Comparison of ENCODE assay signal across 12 cellular contexts in the genomic region with DNA sequence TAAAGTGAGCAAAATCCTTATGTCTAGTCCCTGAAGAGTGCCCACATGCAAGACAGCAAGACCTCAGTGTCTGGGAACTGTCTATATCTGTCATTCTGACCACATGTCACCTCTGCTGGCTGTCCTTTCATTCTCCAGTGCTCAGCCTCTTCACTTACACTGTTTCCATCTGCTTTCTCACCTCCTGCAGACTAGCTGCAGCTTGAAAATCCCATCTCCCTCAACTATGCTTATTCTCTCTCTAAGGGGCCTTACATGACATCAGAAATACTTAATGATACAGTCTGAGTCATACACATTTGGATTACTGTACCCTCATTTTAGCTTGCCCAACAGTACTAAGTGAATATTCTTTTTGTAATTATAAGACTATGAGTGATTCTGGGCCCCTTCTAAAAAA.
DNase-seq lines count a peak whose midpoint lies in the region; ATAC-seq and TF ChIP-seq lines count a peak whose summit lies in the region.
"Had no signal": no experiment of that assay in that cellular context is flagged by ENCODE, and none has a peak within 500 bp of the region (broad histone marks: within the 10 kb centered on the region; RNA-seq: fewer than 3 reads in every experiment).

No MANE protein-coding gene starts in this region.

- H3K4me1 ChIP-seq in HCT116 (ENCODE audit: control insufficient read depth in 1 of 2, insufficient read depth in 2 of 2, low read length in 2 of 2) = peaks cover 13 to 24% of the 10 kb centered on the region in 2 experiments
- H3K4me1 ChIP-seq in RWPE2 (ENCODE audit: insufficient read depth, poor library complexity, severe bottlenecking) = peaks cover 12% of the 10 kb centered on the region
- peaks cover 17% of the 10 kb centered on the region for H3K4me1 ChIP-seq in left ventricle myocardium inferior
- H3K4me1 ChIP-seq: BLaER1 had no signal

- no peaks in the 10 kb centered on the region for H4K20me1 ChIP-seq in HCT116 (ENCODE audit: insufficient read depth)
- H4K20me1 ChIP-seq: BLaER1 had no signal

- peak overlapping the region; percentile 55 for H3K4me2 ChIP-seq in HCT116 (ENCODE audit: low read length)
- H3K4me2 ChIP-seq: BLaER1 had no signal

- intact Hi-C loops in HCT116 (cut with micrococcal nuclease) = no loop called here
- intact Hi-C loops in left ventricle myocardium inferior (cut with micrococcal nuclease) = no loop called here

- DNase-seq in ACHN (peak; percentile 15), HCT116 (ENCODE audit: low read depth, low spot score) (no peak), RWPE2 (ENCODE audit: low spot score) (no peak), left ventricle myocardium inferior (no peak), retina (no peak), coronary artery (ENCODE audit: low spot score) (no peak)
- DNase-seq in activated CD4-positive, alpha-beta T cell treated with anti-CD3 and anti-CD28 coated beads, Interleukin-2, amount 50 U/mL, for 4 hours = no peak
- DNase-seq in activated effector memory CD4-positive, alpha-beta T cell treated with anti-CD3 and anti-CD28 coated beads, Interleukin-2, amount 50 U/mL, for 16 hours = no peak
- DNase-seq: activated CD8-positive, alpha-beta T cell treated with anti-CD3 and anti-CD28 coated beads for 36 hours; H9; small intestine had no signal

- TF ChIP-seq CTCF in HCT116 (IDR thresholded peaks at IDR 0.05 in 2 of 3, conservative IDR thresholded peaks at IDR 0.05 in 1 of 3; ENCODE audit: borderline replicate concordance in 1 of 3, insufficient read depth in 1 of 3, low read depth in 2 of 3, low read length in 2 of 3) = no peak
- no peak for TF ChIP-seq CTCF in RWPE2 (IDR thresholded peaks at IDR 0.05; ENCODE audit: poor library complexity, severe bottlenecking)
- TF ChIP-seq CTCF in left ventricle myocardium inferior (IDR thresholded peaks at IDR 0.05; ENCODE audit: borderline replicate concordance) = no peak
- no peak for TF ChIP-seq CTCF in coronary artery (IDR thresholded peaks at IDR 0.05)

- no peaks in the 10 kb centered on the region for H3K9me2 ChIP-seq in HCT116 (ENCODE audit: insufficient read depth)

- H2AFZ ChIP-seq in HCT116 (ENCODE audit: low read depth, low read length, poor library complexity, severe bottlenecking) = no peak overlapping the region

- no peak overlapping the region for H3K27ac ChIP-seq in HCT116 (ENCODE audit: low read depth, low read length)
- H3K27ac ChIP-seq in RWPE2 (ENCODE audit: poor library complexity, severe bottlenecking) = peak overlapping the region; percentile 39
- peak overlapping the region; percentile 50 for H3K27ac ChIP-seq in left ventricle myocardium inferior (replicated peaks)
- H3K27ac ChIP-seq in coronary artery = no peak overlapping the region
- H3K27ac ChIP-seq: BLaER1 had no signal

- BruUV-seq in HCT116 (replicated peaks; lab: Mats Ljungman, UMichigan) = no TSS peak

- H3K9me3 ChIP-seq in HCT116 (ENCODE audit: control insufficient read depth in 1 of 2, insufficient read depth in 1 of 2, low read depth in 1 of 2, low read length in 2 of 2) (no peaks in the 10 kb centered on the region), RWPE2 (ENCODE audit: severe bottlenecking) (no peaks in the 10 kb centered on the region), left ventricle myocardium inferior (replicated peaks) (no peaks in the 10 kb centered on the region)
- H3K9me3 ChIP-seq: BLaER1 had no signal

- no peak for TF ChIP-seq RAD21 in HCT116 (IDR thresholded peaks at IDR 0.05; ENCODE audit: low read depth)

- no peaks in the 10 kb centered on the region for H3K27me3 ChIP-seq in HCT116 (ENCODE audit: insufficient read depth, low read length)
- no peaks in the 10 kb centered on the region for H3K27me3 ChIP-seq in RWPE2 (ENCODE audit: insufficient read depth, poor library complexity, severe bottlenecking)
- H3K27me3 ChIP-seq in left ventricle myocardium inferior (ENCODE audit: low read depth) = no peaks in the 10 kb centered on the region
- H3K27me3 ChIP-seq: BLaER1 had no signal

- in situ Hi-C loops in ACHN (cut with HindIII; ENCODE audit: low pct_ligation_motif_present, low pct_unique_long_range_greater_than_20kb, low sequenced_read_pairs) = no loop called here

- peak; percentile 32 for ATAC-seq in HCT116
- peak; percentile 50; the same call in 2 of the 3 replicates for ATAC-seq in RWPE2 (ENCODE audit: low read depth)
- ATAC-seq: activated CD8-positive, alpha-beta T cell treated with anti-CD3 and anti-CD28 coated beads for 36 hours had no signal

- no peaks in the 10 kb centered on the region for H3K36me3 ChIP-seq in HCT116 (ENCODE audit: control insufficient read depth in 1 of 2, insufficient read depth in 2 of 2, low read length in 2 of 2)
- no peaks in the 10 kb centered on the region for H3K36me3 ChIP-seq in RWPE2 (ENCODE audit: low read depth)
- H3K36me3 ChIP-seq in left ventricle myocardium inferior = no peaks in the 10 kb centered on the region
- H3K36me3 ChIP-seq: BLaER1 had no signal

- TF ChIP-seq POLR2A in HCT116 (IDR thresholded peaks at IDR 0.05; ENCODE audit: borderline replicate concordance, extremely low read depth, insufficient read depth, insufficient read length) = no peak

- RAD21 ChIA-PET in HCT116 (lab: Charles Lee; ENCODE audit: low non-redundant PET in 1 of 2, low total read pairs in 2 of 2, uncharacterized antibody in 2 of 2, unreplicated experiment in 2 of 2) = no interaction called here

- CTCF ChIA-PET in HCT116 (lab: Charles Lee) = no interaction called here

- POLR2A ChIA-PET in HCT116 (lab: Charles Lee) = interaction anchor here (1.0 to 1.4 kb wide), 2 partner anchors 10 to 49 kb away, joined by 3 to 4 read pairs; no protein-coding TSS in a partner anchor

- H3K4me3 ChIP-seq in HCT116 (replicated peaks in 1 of 2; ENCODE audit: low read depth in 1 of 2, low read length in 2 of 2) = no peak overlapping the region
- no peak overlapping the region for H3K4me3 ChIP-seq in RWPE2 (ENCODE audit: severe bottlenecking)
- H3K4me3 ChIP-seq in left ventricle myocardium inferior = no peak overlapping the region
- no peak overlapping the region for H3K4me3 ChIP-seq in coronary artery
- H3K4me3 ChIP-seq: BLaER1 had no signal

- H3K9ac ChIP-seq in HCT116 (ENCODE audit: low read length) = no peak overlapping the region
- H3K9ac ChIP-seq: BLaER1 had no signal

- H3K79me2 ChIP-seq in HCT116 (ENCODE audit: insufficient read depth, low read length) = no peaks in the 10 kb centered on the region

TF ChIP-seq in HCT116, 20 proteins besides CTCF, POLR2A, EP300 and RAD21:
- TF ChIP-seq FOSL1 (IDR thresholded peaks at IDR 0.05; ENCODE audit: low read depth) (peak; percentile 41; the same call in 1 of the 2 replicates), JUND (IDR thresholded peaks at IDR 0.05) (peak; percentile 14; the same call in 1 of the 2 replicates), POLR2AphosphoS5 (IDR thresholded peaks at IDR 0.05; ENCODE audit: low read depth, low read length) (no peak), EZH2phosphoT487 (IDR thresholded peaks at IDR 0.05; ENCODE audit: borderline replicate concordance) (no peak)

Comparison
In these comparisons a context has a peak if more than half of its experiments do, and no peak if none do; other contexts are left out.
1. H3K27ac ChIP-seq: peak in RWPE2 (single experiment) and left ventricle myocardium inferior (single experiment); none in HCT116 (single experiment) and coronary artery (0 of 2).